Comparison of ENCODE assay signal across 8 cellular contexts in the genomic region with DNA sequence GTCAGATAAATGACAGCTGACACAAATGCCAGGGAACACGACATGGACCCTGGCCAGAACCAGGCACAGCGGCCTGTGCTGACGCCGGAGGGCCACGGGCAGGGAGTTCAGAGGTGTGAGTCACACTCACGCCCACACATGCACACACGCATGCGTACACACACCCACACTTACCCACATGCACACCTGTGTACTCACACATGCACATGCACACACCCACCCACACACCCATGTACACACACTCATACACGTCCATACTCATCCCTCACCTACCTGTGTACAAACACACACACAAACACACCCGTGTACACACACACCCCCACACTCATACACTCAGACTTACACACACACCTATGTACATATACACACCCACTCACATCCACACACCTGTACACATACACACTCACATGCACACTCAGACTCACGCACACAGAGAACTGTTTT. TPM values are rescaled to one million over a fixed set of nuclear protein-coding genes. Genes with fewer than 3 reads are reported as not detected.
A peak's percentile ranks its signal among the peaks of the same experiment; 100 is the strongest.
DNase-seq lines count a peak whose midpoint lies in the region; ATAC-seq and TF ChIP-seq lines count a peak whose summit lies in the region.

No MANE protein-coding gene starts in this region.

- peaks cover 17 to 64% (median 34%) of the 10 kb centered on the region in 4 donors for H3K4me1 Mint-ChIP-seq in CD4-positive, CD25-positive, alpha-beta regulatory T cell
- H3K4me1 Mint-ChIP-seq in progenitor cell of endocrine pancreas (ENCODE audit: low read depth), result peaks cover 17% of the 10 kb centered on the region

- TF ChIP-seq EP300 in gastroesophageal sphincter (IDR thresholded peaks at IDR 0.05), result no peak

- H3K4me3 Mint-ChIP-seq in CD4-positive, CD25-positive, alpha-beta regulatory T cell, result peak overlapping the region; percentile 2 to 62 (median 34)
- H3K4me3 Mint-ChIP-seq in progenitor cell of endocrine pancreas (ENCODE audit: low read depth), result no peak overlapping the region

- peak in 1 of 2 donors; percentile 11 for ATAC-seq in CD4-positive, CD25-positive, alpha-beta regulatory T cell (ENCODE audit: low read depth in 2 of 2)
- peak; percentile 57 for ATAC-seq in esophagus mucosa
- no peak for ATAC-seq in GM18873 (IDR thresholded peaks at IDR 0.05; ENCODE audit: low FRiP score, unreplicated experiment)
- ATAC-seq in GM18858 (IDR thresholded peaks at IDR 0.05; ENCODE audit: unreplicated experiment), result no peak
- no peak for ATAC-seq in gastroesophageal sphincter

- H3K27ac Mint-ChIP-seq in CD4-positive, CD25-positive, alpha-beta regulatory T cell, result peak overlapping the region; percentile 8 to 90 (median 76)
- peak overlapping the region; percentile 4 for H3K27ac Mint-ChIP-seq in progenitor cell of endocrine pancreas

- no peaks in the 10 kb centered on the region for H3K9me3 Mint-ChIP-seq in CD4-positive, CD25-positive, alpha-beta regulatory T cell
- no peaks in the 10 kb centered on the region for H3K9me3 Mint-ChIP-seq in progenitor cell of endocrine pancreas (ENCODE audit: low read depth)

- H3K27me3 ChIP-seq in CD4-positive, CD25-positive, alpha-beta regulatory T cell (ENCODE audit: control insufficient read depth, insufficient read depth, low read length), result no peaks in the 10 kb centered on the region
- no peaks in the 10 kb centered on the region for H3K27me3 ChIP-seq in gastroesophageal sphincter

- peaks cover 8% of the 10 kb centered on the region for H3K36me3 Mint-ChIP-seq in CD4-positive, CD25-positive, alpha-beta regulatory T cell
- H3K36me3 Mint-ChIP-seq in progenitor cell of endocrine pancreas (ENCODE audit: insufficient read depth), result peaks cover 4% of the 10 kb centered on the region

- no peaks in the 10 kb centered on the region for H3K9me3 ChIP-seq in CD4-positive, CD25-positive, alpha-beta regulatory T cell (ENCODE audit: control insufficient read depth in 2 of 2, low read length in 2 of 2)
- H3K9me3 ChIP-seq in gastroesophageal sphincter, result no peaks in the 10 kb centered on the region

- peaks cover 35% of the 10 kb centered on the region for H3K4me1 ChIP-seq in CD4-positive, CD25-positive, alpha-beta regulatory T cell (ENCODE audit: control insufficient read depth, insufficient read depth, low read length, poor library complexity, severe bottlenecking)
- peaks cover 0 to 98% (median 46%) of the 10 kb centered on the region in 3 donors for H3K4me1 ChIP-seq in gastroesophageal sphincter

- peak in 1 of 3 donors; percentile 38 for DNase-seq in CD4-positive, CD25-positive, alpha-beta regulatory T cell
- no peak for DNase-seq in progenitor cell of endocrine pancreas (ENCODE audit: low spot score, unreplicated experiment)
- no peak for DNase-seq in NCI-H526 treated with DMSO at 0.1 percent for 48 hours (lab: John Stamatoyannopoulos, UW)

- no peaks in the 10 kb centered on the region for H3K27me3 Mint-ChIP-seq in CD4-positive, CD25-positive, alpha-beta regulatory T cell
- no peaks in the 10 kb centered on the region for H3K27me3 Mint-ChIP-seq in progenitor cell of endocrine pancreas

- H3K36me3 ChIP-seq in CD4-positive, CD25-positive, alpha-beta regulatory T cell (ENCODE audit: control insufficient read depth, insufficient read depth, low read length), result no peaks in the 10 kb centered on the region
- H3K36me3 ChIP-seq in gastroesophageal sphincter, result no peaks in the 10 kb centered on the region

- WGBS in gastroesophageal sphincter (ENCODE audit: low coverage in 1 of 2), 2 donors, result 54 to 73% methylated on average over 4 to 10 of the region's 11 CpGs

- no peak overlapping the region for H3K4me3 ChIP-seq in CD4-positive, CD25-positive, alpha-beta regulatory T cell (ENCODE audit: low read depth, low read length)
- H3K4me3 ChIP-seq in gastroesophageal sphincter, result no peak overlapping the region

- TF ChIP-seq CTCF in VCaP (conservative IDR thresholded peaks at IDR 0.05), result no peak
- TF ChIP-seq CTCF in progenitor cell of endocrine pancreas (IDR thresholded peaks at IDR 0.05; ENCODE audit: unreplicated experiment), result no peak
- TF ChIP-seq CTCF in gastroesophageal sphincter (IDR thresholded peaks at IDR 0.05), result no peak

- no peak overlapping the region for H3K27ac ChIP-seq in CD4-positive, CD25-positive, alpha-beta regulatory T cell (ENCODE audit: insufficient read depth, low read length, poor library complexity, severe bottlenecking)
- H3K27ac ChIP-seq in VCaP (peak overlapping the region; percentile 81), gastroesophageal sphincter (peak overlapping the region in 2 of 4 donors; percentile 66 to 78)

- TF ChIP-seq POLR2A in gastroesophageal sphincter (IDR thresholded peaks at IDR 0.05), result no peak

RNA-seq across cellular contexts. Expression of a gene that starts 40.4 kb away (rescaled TPM):
- total RNA-seq in CD4-positive, CD25-positive, alpha-beta regulatory T cell, result 35.6 TPM
- under 1 TPM; 0.45 to 0.79 (median 0.58) TPM for polyA plus RNA-seq in CD4-positive, CD25-positive, alpha-beta regulatory T cell
- total RNA-seq in esophagus mucosa (27.5 TPM), progenitor cell of endocrine pancreas (93.6 and 106 TPM in 2 replicates), gastroesophageal sphincter (10 to 100 TPM; 21.4 to 42.5 (median 23.8) TPM)
